19 cellular contexts compared by ENCODE assay signal in genomic region chr1:33096358-33097005, GRCh38. TPM values are rescaled to one million over a fixed set of nuclear protein-coding genes. Genes with fewer than 3 reads are reported as not detected.
DNase-seq lines count a peak whose midpoint lies in the region; ATAC-seq and TF ChIP-seq lines count a peak whose summit lies in the region.
"Had no signal": no experiment of that assay in that cellular context is flagged by ENCODE, and none has a peak within 500 bp of the region (broad histone marks: within the 10 kb centered on the region; RNA-seq: fewer than 3 reads in every experiment).

No MANE protein-coding gene starts in this region.

- H3K36me3 ChIP-seq in MM.1S (replicated peaks; ENCODE audit: insufficient read depth, low read length), result no peaks in the 10 kb centered on the region
- H3K36me3 ChIP-seq: transverse colon had no signal

- no peak overlapping the region for H3K4me2 ChIP-seq in MM.1S (ENCODE audit: low read depth, low read length)

- peaks cover 20% of the 10 kb centered on the region for H3F3A ChIP-seq in MM.1S (ENCODE audit: insufficient read depth, low read length)

- no peak overlapping the region for H3K27ac ChIP-seq in MM.1S (ENCODE audit: low read length)
- H3K27ac ChIP-seq: transverse colon had no signal

- no peaks in the 10 kb centered on the region for H3K9me3 ChIP-seq in MM.1S (replicated peaks; ENCODE audit: insufficient read depth, low read length)
- H3K9me3 ChIP-seq: transverse colon had no signal

- no peak overlapping the region for H3K9ac ChIP-seq in MM.1S (ENCODE audit: low read length)

- H2AFZ ChIP-seq in MM.1S (ENCODE audit: low read length), result no peak overlapping the region

- H3K4me1 ChIP-seq in MM.1S (ENCODE audit: low read length), result peaks cover 35% of the 10 kb centered on the region

- H3K27me3 ChIP-seq in MM.1S (replicated peaks; ENCODE audit: insufficient read depth, low read length), result no peaks in the 10 kb centered on the region
- H3K27me3 ChIP-seq: transverse colon had no signal

- no peaks in the 10 kb centered on the region for H3K9me2 ChIP-seq in MM.1S (replicated peaks; ENCODE audit: insufficient read depth, low read length)

- TF ChIP-seq CTCF in MM.1S (IDR thresholded peaks at IDR 0.05; ENCODE audit: low read length), result no peak

- intact Hi-C loops in left ventricle myocardium superior (cut with micrococcal nuclease) (no loop called here), Right ventricle myocardium superior (cut with DNase I) (no loop called here)

- DNase-seq in left ventricle myocardium superior (no peak), Right ventricle myocardium superior (no peak), amniotic epithelial cell (ENCODE audit: low read depth) (peak; percentile 58), inferior parietal cortex (ENCODE audit: extremely low spot score) (peak; percentile 40), MM.1S (no peak)
- DNase-seq: activated CD4-positive, alpha-beta T cell treated with anti-CD3 and anti-CD28 coated beads for 1 hour; activated T-cell treated with anti-CD3 and anti-CD28 coated beads, Interleukin-2, amount 50 U/mL, for 4 hours; amniotic stem cell; dermis blood vessel endothelial cell; naive B cell; NCI-H2029; NCI-H526; stimulated activated CD4-positive, alpha-beta T cell treated with anti-CD3 and anti-CD28 coated beads, Interleukin-2, amount 100 ng/mL, for 48 hours; transverse colon had no signal

- ATAC-seq in left ventricle myocardium superior, result peak; percentile 55
- ATAC-seq in Right ventricle myocardium superior (ENCODE audit: poor library complexity), result no peak
- ATAC-seq in GM18520 (IDR thresholded peaks at IDR 0.05; ENCODE audit: unreplicated experiment), result no peak
- ATAC-seq in HG02885 (IDR thresholded peaks at IDR 0.05; ENCODE audit: poor library complexity, unreplicated experiment), result no peak
- ATAC-seq in GM18868 (IDR thresholded peaks at IDR 0.05; ENCODE audit: unreplicated experiment), result no peak
- ATAC-seq: activated T-cell treated with anti-CD3 and anti-CD28 coated beads, Interleukin-2, amount 50 U/mL, for 4 hours; esophagus mucosa; left lobe of liver had no signal

- no peaks in the 10 kb centered on the region for H4K20me1 ChIP-seq in MM.1S (ENCODE audit: insufficient read depth, low read length)

- H3K79me2 ChIP-seq in MM.1S (ENCODE audit: low read length), result no peaks in the 10 kb centered on the region

- H3K4me3 ChIP-seq in MM.1S (ENCODE audit: low read length), result no peak overlapping the region
- H3K4me3 ChIP-seq: transverse colon had no signal

RNA-seq across cellular contexts. Expression of gene AZIN2, which starts 15.5 kb away (rescaled TPM):
- total RNA-seq in left ventricle myocardium superior, result 3.3 TPM
- 1.9 TPM for total RNA-seq in Right ventricle myocardium superior

RNA-seq across cellular contexts. Expression of gene AK2, which starts 59.8 kb away (rescaled TPM):
- total RNA-seq in left ventricle myocardium superior (121 TPM), Right ventricle myocardium superior (124 TPM)

Comparison
In these comparisons a context has a peak if more than half of its experiments do, and no peak if none do; other contexts are left out.
1. DNase-seq: peak in amniotic epithelial cell (single experiment) and inferior parietal cortex (single experiment); none in left ventricle myocardium superior (single experiment), Right ventricle myocardium superior (single experiment) and MM.1S (single experiment).